In genomic region chr17:64328875-64329405, GRCh38 we compare ENCODE assay signal across 17 cellular contexts.
DNase-seq lines count a peak whose midpoint lies in the region; ATAC-seq, FAIRE-seq and TF ChIP-seq lines count a peak whose summit lies in the region.
"Had no signal": no experiment of that assay in that cellular context is flagged by ENCODE, and none has a peak within 500 bp of the region (broad histone marks: within the 10 kb centered on the region; RNA-seq: fewer than 3 reads in every experiment).

No MANE protein-coding gene starts in this region.

- FAIRE-seq in kidney (lab: Jason Lieb, UNC): no peak

- no peak for ATAC-seq in HG02763 (IDR thresholded peaks at IDR 0.05; ENCODE audit: unreplicated experiment)
- ATAC-seq: naive thymus-derived CD8-positive, alpha-beta T cell had no signal

- DNase-seq in NCI-H146 (lab: John Stamatoyannopoulos, UW) (peak; percentile 56), NCI-H69 (lab: John Stamatoyannopoulos, UW) (peak; percentile 67), kidney (no peak), spleen (no peak), putamen (ENCODE audit: low spot score) (no peak), NAMALWA (ENCODE audit: low spot score) (no peak)
- DNase-seq: C1 segment of cervical spinal cord; caudate nucleus; DMS53; effector CD8-positive, alpha-beta T cell; naive thymus-derived CD8-positive, alpha-beta T cell; NCI-H2081 treated with DMSO at 0.1 percent for 48 hours; retina; SIG-M5; T-helper 2 cell had no signal

- intact Hi-C loops in kidney (cut with DNase I) (no loop called here), spleen (cut with DNase I; ENCODE audit: low total_unique reads) (no loop called here)

- no peaks in the 10 kb centered on the region for H3K36me3 ChIP-seq in kidney (ENCODE audit: control insufficient read depth in 1 of 2, insufficient read depth in 2 of 2, low read length in 2 of 2)
- peaks cover 0 to 67% (median 17%) of the 10 kb centered on the region in 6 donors for H3K36me3 ChIP-seq in spleen
- H3K36me3 ChIP-seq: thoracic aorta had no signal

- no peak for TF ChIP-seq POLR2A in spleen (IDR thresholded peaks at IDR 0.05)

- H3K9ac ChIP-seq in kidney (ENCODE audit: low read length in 2 of 2): peak overlapping the region in 1 of 2 donors; percentile 6

- peak overlapping the region; percentile 33 to 76 for H3K27ac ChIP-seq in kidney (ENCODE audit: low read depth in 2 of 2, low read length in 2 of 2)
- peak overlapping the region; percentile 46 to 96 (median 87) for H3K27ac ChIP-seq in spleen

- no peaks in the 10 kb centered on the region for H3K27me3 ChIP-seq in spleen (replicated peaks in 1 of 7)

- TF ChIP-seq CTCF in kidney (IDR thresholded peaks at IDR 0.05; ENCODE audit: borderline replicate concordance, extremely low read depth, insufficient read depth) (no peak), spleen (IDR thresholded peaks at IDR 0.05 in 8 of 11, conservative IDR thresholded peaks at IDR 0.05 in 3 of 11) (no peak)

- peaks cover 14 to 19% of the 10 kb centered on the region in 2 donors for H3K4me1 ChIP-seq in kidney (ENCODE audit: control insufficient read depth in 1 of 2, insufficient read depth in 1 of 2, low read depth in 1 of 2, low read length in 2 of 2)
- peaks cover 42 to 97% (median 88%) of the 10 kb centered on the region in 6 donors for H3K4me1 ChIP-seq in spleen

- H3K4me3 ChIP-seq in kidney (ENCODE audit: low read length in 2 of 2) (no peak overlapping the region), spleen (no peak overlapping the region)
- H3K4me3 ChIP-seq: thoracic aorta had no signal

- WGBS in spleen, 5 donors: 60 to 82% (median 74%) methylated on average over 3 of the region's 3 CpGs

- H3K9me3 ChIP-seq in kidney (ENCODE audit: control insufficient read depth in 1 of 2, low read length in 2 of 2): no peaks in the 10 kb centered on the region
- no peaks in the 10 kb centered on the region for H3K9me3 ChIP-seq in spleen
- H3K9me3 ChIP-seq: thoracic aorta had no signal

Comparison
In these comparisons a context has a peak if more than half of its experiments do, and no peak if none do; other contexts are left out.
1. DNase-seq: peak in NCI-H146 (single experiment) and NCI-H69 (single experiment); none in kidney (single experiment), spleen (single experiment), putamen (single experiment) and NAMALWA (single experiment).